Comparison of ENCODE assay signal across 21 cellular contexts in the genomic region with DNA sequence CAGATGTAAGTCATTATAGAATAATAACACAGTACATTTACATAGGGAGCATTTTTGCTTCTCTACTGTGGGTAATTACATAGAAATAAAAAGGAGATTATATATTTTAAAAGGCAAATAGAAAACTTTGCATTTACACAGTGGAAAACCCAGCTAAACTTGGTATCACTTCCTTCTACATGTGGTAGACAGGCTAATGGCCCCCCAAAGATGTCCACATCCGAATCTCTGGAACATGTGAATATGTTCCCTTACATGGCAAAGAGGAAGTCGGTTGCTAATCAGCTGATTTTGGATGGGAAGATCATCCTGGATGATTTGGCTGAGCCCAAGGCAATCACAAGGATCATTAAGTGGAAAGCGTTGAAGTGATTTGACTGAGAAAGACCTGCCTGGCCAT. TPM values are rescaled to one million over a fixed set of nuclear protein-coding genes. Genes with fewer than 3 reads are reported as not detected.
DNase-seq lines count a peak whose midpoint lies in the region; ATAC-seq and TF ChIP-seq lines count a peak whose summit lies in the region.
"Had no signal": no experiment of that assay in that cellular context is flagged by ENCODE, and none has a peak within 500 bp of the region (broad histone marks: within the 10 kb centered on the region; RNA-seq: fewer than 3 reads in every experiment).

No MANE protein-coding gene starts in this region.

- H3K4me1 Mint-ChIP-seq in T-helper 1 cell treated with Interleukin-12 subunit alpha and Interleukin-12 subunit beta and Interleukin-4 antibody, amounts not matched to agents 30 μg/mL and 1 μg/mL, for 36 hours (ENCODE audit: low read depth): peaks cover 25% of the 10 kb centered on the region
- H3K4me1 Mint-ChIP-seq in Caco-2 (ENCODE audit: low read depth, unreplicated experiment): peaks cover 37% of the 10 kb centered on the region
- H3K4me1 Mint-ChIP-seq: neural crest cell had no signal

- TF ChIP-seq CTCF in Caco-2 (IDR thresholded peaks at IDR 0.05; ENCODE audit: insufficient read depth in 1 of 2, low read depth in 1 of 2, low read length in 1 of 2, severe bottlenecking in 1 of 2, unreplicated experiment in 1 of 2) (no peak), RWPE1 (conservative IDR thresholded peaks at IDR 0.05; ENCODE audit: low read depth) (no peak), hepatocyte (IDR thresholded peaks at IDR 0.05; ENCODE audit: poor library complexity) (no peak)

- WGBS in hepatocyte (ENCODE audit: low lambda C conversion rate, missing lambda C conversion rate): 79% methylated on average over 3 of the region's 3 CpGs
- 65% methylated on average over 3 of the region's 3 CpGs for WGBS in right cardiac atrium

- no peaks in the 10 kb centered on the region for H3K9me3 Mint-ChIP-seq in T-helper 1 cell treated with Interleukin-12 subunit alpha and Interleukin-12 subunit beta and Interleukin-4 antibody, amounts not matched to agents 30 μg/mL and 1 μg/mL, for 36 hours
- H3K9me3 Mint-ChIP-seq in Caco-2 (ENCODE audit: unreplicated experiment): peaks cover 24% of the 10 kb centered on the region

- no peak overlapping the region for H3K4me2 ChIP-seq in hepatocyte

- H4K20me1 ChIP-seq in hepatocyte (ENCODE audit: insufficient read depth, poor library complexity, severe bottlenecking): no peaks in the 10 kb centered on the region

- DNase-seq in T-helper 1 cell (no peak), Caco-2 (no peak), RWPE1 (ENCODE audit: low spot score) (no peak), hepatocyte (ENCODE audit: low spot score) (no peak), NCI-H69 (lab: John Stamatoyannopoulos, UW) (no peak), right cardiac atrium (no peak), OCI-M2 (lab: John Stamatoyannopoulos, UW; ENCODE audit: unreplicated experiment) (no peak)
- DNase-seq: activated CD8-positive, alpha-beta memory T cell treated with anti-CD3 and anti-CD28 coated beads for 24 hours; anterior cingulate cortex; gastrocnemius medialis; IMR-90; NCI-H2171; psoas muscle; SJCRH30; stimulated activated naive CD4-positive, alpha-beta T cell treated with Interleukin-2 at 50 U/mL for 16 hours; upper lobe of left lung had no signal

- H3K36me3 Mint-ChIP-seq in T-helper 1 cell treated with Interleukin-12 subunit alpha and Interleukin-12 subunit beta and Interleukin-4 antibody, amounts not matched to agents 30 μg/mL and 1 μg/mL, for 36 hours (ENCODE audit: low read depth): peaks cover 2% of the 10 kb centered on the region
- peaks cover 47% of the 10 kb centered on the region for H3K36me3 Mint-ChIP-seq in Caco-2 (ENCODE audit: insufficient read depth, unreplicated experiment)

- ATAC-seq in right cardiac atrium: no peak
- ATAC-seq: gastrocnemius medialis, psoas muscle had no signal

- H3K27ac ChIP-seq in RWPE1 (peak overlapping the region; percentile 82), hepatocyte (peak overlapping the region; percentile 86), right cardiac atrium (ENCODE audit: low read length) (no peak overlapping the region)
- H3K27ac ChIP-seq: gastrocnemius medialis, psoas muscle, SJCRH30, upper lobe of left lung had no signal

- intact Hi-C loops in Caco-2 (cut with micrococcal nuclease; ENCODE audit: unreplicated experiment): loop anchor here (5.0 kb wide), 1 partner anchor 336 kb away; a partner anchor contains a TSS
- intact Hi-C loops in right cardiac atrium (cut with DNase I): no loop called here

- H3K4me3 ChIP-seq in Caco-2 (ENCODE audit: low read depth, low read length) (no peak overlapping the region), hepatocyte (no peak overlapping the region), right cardiac atrium (ENCODE audit: low read length) (no peak overlapping the region)
- H3K4me3 ChIP-seq: gastrocnemius medialis, lung, psoas muscle, SJCRH30, upper lobe of left lung had no signal

- CTCF ChIA-PET in Caco-2 (lab: Charles Lee) (interaction anchor here (2.9 kb wide), 1 partner anchor 19 kb away, joined by 14 read pairs; no protein-coding TSS in a partner anchor), RWPE1 (lab: Yijun Ruan, JAX) (interaction anchor here (0.7 to 1.2 kb wide), 2 partner anchors 19 to 450 kb away, joined by 3 to 4 read pairs; no protein-coding TSS in a partner anchor)

- H2AFZ ChIP-seq in hepatocyte: no peak overlapping the region

- H3K79me2 ChIP-seq in hepatocyte: no peaks in the 10 kb centered on the region

- H3K27me3 ChIP-seq in Caco-2 (replicated peaks; ENCODE audit: control insufficient read depth, insufficient read depth, low read length) (no peaks in the 10 kb centered on the region), hepatocyte (no peaks in the 10 kb centered on the region), right cardiac atrium (ENCODE audit: control insufficient read depth, insufficient read depth) (no peaks in the 10 kb centered on the region)
- H3K27me3 ChIP-seq: gastrocnemius medialis, SJCRH30, upper lobe of left lung had no signal

- POLR2A ChIA-PET in Caco-2 (lab: Charles Lee): interaction anchor here (0.5 to 1.9 kb wide), 2 partner anchors 11 to 12 kb away, joined by 3 to 5 read pairs; no protein-coding TSS in a partner anchor
- POLR2A ChIA-PET in RWPE1 (lab: Yijun Ruan, JAX; ENCODE audit: low non-redundant PET): no interaction called here

- H3K36me3 ChIP-seq in Caco-2 (ENCODE audit: control insufficient read depth, insufficient read depth, low read length): no peaks in the 10 kb centered on the region; the same call in 1 of the 2 replicates
- H3K36me3 ChIP-seq in hepatocyte (replicated peaks; ENCODE audit: insufficient read depth, low read depth): no peaks in the 10 kb centered on the region
- H3K36me3 ChIP-seq: gastrocnemius medialis, SJCRH30, upper lobe of left lung had no signal

- BruUV-seq in Caco-2 (replicated peaks; lab: Mats Ljungman, UMichigan): no TSS peak

- H3K4me3 Mint-ChIP-seq in T-helper 1 cell treated with Interleukin-12 subunit alpha and Interleukin-12 subunit beta and Interleukin-4 antibody, amounts not matched to agents 30 μg/mL and 1 μg/mL, for 36 hours: peak overlapping the region; percentile 17
- H3K4me3 Mint-ChIP-seq in Caco-2 (ENCODE audit: unreplicated experiment): peak overlapping the region; percentile 19
- H3K4me3 Mint-ChIP-seq: neural crest cell had no signal

- H3K9me3 ChIP-seq in Caco-2 (0 out of 2 replicates have a peak, but pooled peaks cover 5% of the 10 kb centered on the region), hepatocyte (ENCODE audit: low read depth) (no peaks in the 10 kb centered on the region), right cardiac atrium (ENCODE audit: control insufficient read depth, low read length) (no peaks in the 10 kb centered on the region)
- H3K9me3 ChIP-seq: gastrocnemius medialis, psoas muscle, SJCRH30, upper lobe of left lung had no signal

- peaks cover 6% of the 10 kb centered on the region for H3K27me3 Mint-ChIP-seq in T-helper 1 cell treated with Interleukin-12 subunit alpha and Interleukin-12 subunit beta and Interleukin-4 antibody, amounts not matched to agents 30 μg/mL and 1 μg/mL, for 36 hours (ENCODE audit: low read depth)
- H3K27me3 Mint-ChIP-seq in Caco-2 (ENCODE audit: insufficient read depth, unreplicated experiment): no peaks in the 10 kb centered on the region

- H3K27ac Mint-ChIP-seq in T-helper 1 cell treated with Interleukin-12 subunit alpha and Interleukin-12 subunit beta and Interleukin-4 antibody, amounts not matched to agents 30 μg/mL and 1 μg/mL, for 36 hours: peak overlapping the region; percentile 63
- H3K27ac Mint-ChIP-seq in Caco-2 (ENCODE audit: unreplicated experiment): peak overlapping the region; percentile 76

- no peaks in the 10 kb centered on the region for H3K9me2 ChIP-seq in hepatocyte (replicated peaks; ENCODE audit: insufficient read depth)

- peaks cover 66% of the 10 kb centered on the region for H3K4me1 ChIP-seq in Caco-2
- peaks cover 11% of the 10 kb centered on the region for H3K4me1 ChIP-seq in hepatocyte (ENCODE audit: insufficient read depth)
- H3K4me1 ChIP-seq in right cardiac atrium (ENCODE audit: control insufficient read depth, insufficient read depth, low read length): no peaks in the 10 kb centered on the region
- H3K4me1 ChIP-seq: gastrocnemius medialis, psoas muscle, upper lobe of left lung had no signal

RNA-seq across cellular contexts. Expression of a gene that starts 26.2 kb away (rescaled TPM):
- 119 and 120 TPM in 2 replicates for total RNA-seq in Caco-2 (2022)
- total RNA-seq in hepatocyte: 2.2 and 3.8 TPM in 2 replicates
- polyA plus RNA-seq in hepatocyte: 2.6 and 4.8 TPM in 2 replicates
- total RNA-seq in right cardiac atrium: 1 to 10 TPM in 1 of 4 donors, under 1 TPM in 3; 0.17 to 1.0 (median 0.29) TPM
- polyA plus RNA-seq in right cardiac atrium: 0.14 TPM
- total RNA-seq: A673, chondrocyte, gastrocnemius medialis, IMR-90 had no signal

RNA-seq across cellular contexts. Expression of a gene that starts 52.6 kb away (rescaled TPM):
- total RNA-seq in Caco-2 (2022) (96.8 and 101 TPM in 2 replicates), hepatocyte (60.3 and 60.7 TPM in 2 replicates), right cardiac atrium (10 to 100 TPM; 18.0 to 40.6 (median 23.2) TPM)
- polyA plus RNA-seq in hepatocyte (64.6 and 66.0 TPM in 2 replicates), right cardiac atrium (22.7 TPM)

Comparison
In these comparisons a context has a peak if more than half of its experiments do, and no peak if none do; other contexts are left out.
1. RNA of a gene that starts 26.2 kb away (total RNA-seq): 119 to 120 TPM in Caco-2; 2.2 to 3.8 TPM in hepatocyte and 0.17 to 1.0 TPM in right cardiac atrium; every median in the first group is over 10 times any median in the second.